In genomic region chr4:143773998-143774898, GRCh38 we compare ENCODE assay signal across 8 cellular contexts.
DNase-seq lines count a peak whose midpoint lies in the region; ATAC-seq and TF ChIP-seq lines count a peak whose summit lies in the region.

No MANE protein-coding gene starts in this region.

- no peaks in the 10 kb centered on the region for H3K27me3 ChIP-seq in MG63
- no peaks in the 10 kb centered on the region for H3K27me3 ChIP-seq in fibroblast of lung (ENCODE audit: control insufficient read depth, insufficient read depth, low read length)

- no peaks in the 10 kb centered on the region for H3K9me3 ChIP-seq in MG63
- H3K9me3 ChIP-seq in fibroblast of lung (ENCODE audit: control insufficient read depth, insufficient read depth, low read depth, low read length), result no peaks in the 10 kb centered on the region

- no peaks in the 10 kb centered on the region for H3K79me2 ChIP-seq in fibroblast of lung (ENCODE audit: control insufficient read depth, insufficient read depth, low read length)

- peak; percentile 80 for TF ChIP-seq CTCF in GM12874 (IDR thresholded peaks at IDR 0.05; ENCODE audit: insufficient read depth, low read depth, low read length)
- peak; percentile 59 to 81 for TF ChIP-seq CTCF in fibroblast of lung (conservative IDR thresholded peaks at IDR 0.05 in 1 of 2, IDR thresholded peaks at IDR 0.05 in 1 of 2; ENCODE audit: low read depth in 1 of 2, low read length in 2 of 2)

- H3K4me2 ChIP-seq in fibroblast of lung (ENCODE audit: extremely low read depth, insufficient read depth, low read length), result no peak overlapping the region

- ATAC-seq in HG02571 (IDR thresholded peaks at IDR 0.05; ENCODE audit: unreplicated experiment), result peak; percentile 100

- no peak overlapping the region for H2AFZ ChIP-seq in fibroblast of lung (ENCODE audit: low read length)

- H3K4me3 ChIP-seq in MG63, result no peak overlapping the region
- H3K4me3 ChIP-seq in fibroblast of lung (replicated peaks in 1 of 4; ENCODE audit: control extremely low read depth in 1 of 4, insufficient read depth in 1 of 4, low read depth in 3 of 4, low read length in 4 of 4), result peak overlapping the region in 1 of 4 experiments; percentile 1

- no peaks in the 10 kb centered on the region for H3K4me1 ChIP-seq in fibroblast of lung (ENCODE audit: control insufficient read depth, extremely low read depth, insufficient read depth, low read length)

- no peaks in the 10 kb centered on the region for H4K20me1 ChIP-seq in fibroblast of lung (ENCODE audit: control insufficient read depth, extremely low read depth, insufficient read depth, low read length)

- DNase-seq in AG08396 (ENCODE audit: low spot score), result peak; percentile 34
- DNase-seq in MG63, result peak; percentile 5
- DNase-seq in activated CD4-positive, CD25-positive, alpha-beta regulatory T cell treated with anti-CD3 and anti-CD28 coated beads, Interleukin-2, amount 50 U/mL, for 72 hours, result peak; percentile 35
- peak; percentile 44 to 64 for DNase-seq in fibroblast of lung (ENCODE audit: low read depth in 2 of 2)
- peak; percentile 11 for DNase-seq in pons (ENCODE audit: low spot score)
- DNase-seq in occipital lobe (lab: John Stamatoyannopoulos, UW), result no peak

- H3K36me3 ChIP-seq in MG63 (no peaks in the 10 kb centered on the region), fibroblast of lung (ENCODE audit: control insufficient read depth, insufficient read depth, low read length) (no peaks in the 10 kb centered on the region)

- H3K9ac ChIP-seq in fibroblast of lung (ENCODE audit: insufficient read depth, low read length), result no peak overlapping the region

- H3K27ac ChIP-seq in fibroblast of lung (ENCODE audit: insufficient read depth, low read length), result no peak overlapping the region
